In genomic region chr3:120171134-120171863, GRCh38 we compare ENCODE assay signal across 15 cellular contexts.
DNase-seq lines count a peak whose midpoint lies in the region; ATAC-seq and TF ChIP-seq lines count a peak whose summit lies in the region.
"Had no signal": no experiment of that assay in that cellular context is flagged by ENCODE, and none has a peak within 500 bp of the region (broad histone marks: within the 10 kb centered on the region; RNA-seq: fewer than 3 reads in every experiment).

No MANE protein-coding gene starts in this region.

- no peak overlapping the region for H3K4me3 ChIP-seq in ACC112 (ENCODE audit: low read depth, low read length)
- no peak overlapping the region for H3K4me3 ChIP-seq in IMR-90 (ENCODE audit: insufficient read depth, low read depth, low read length)

- H4K91ac ChIP-seq in IMR-90 (ENCODE audit: insufficient read depth, low read depth, low read length) = no peak overlapping the region

- H3K9me1 ChIP-seq in IMR-90 (ENCODE audit: insufficient read depth, low read length) = peaks cover 13% of the 10 kb centered on the region

- H3K9ac ChIP-seq in IMR-90 (ENCODE audit: low read depth, low read length) = no peak overlapping the region

- H3K14ac ChIP-seq in IMR-90 (replicated peaks; ENCODE audit: low read depth, low read length) = peak overlapping the region; percentile 23; the same call in 1 of the 2 replicates

- in situ Hi-C loops in IMR-90 (cut with MboI; ENCODE audit: low sequenced_read_pairs) = loop anchor here (5.0 kb wide), 1 partner anchor 74 kb away; no protein-coding TSS in a partner anchor

- H3K27ac Mint-ChIP-seq in nephron progenitor cell = peak overlapping the region; percentile 40
- H3K27ac Mint-ChIP-seq: activated T-cell treated with anti-CD3 and anti-CD28 coated beads, Interleukin-2, amount 50 U/mL, for 72 hours; dendritic cell treated with granulocyte-macrophage colony-stimulating factor and Interleukin-4, amounts not matched to agents 40 ng/mL and 50 ng/mL, for 4 days had no signal

- H3K79me2 ChIP-seq in ACC112 (ENCODE audit: control insufficient read depth, insufficient read depth, low read length, unreplicated experiment) = no peaks in the 10 kb centered on the region

- H3K4me1 ChIP-seq in ACC112 (ENCODE audit: control insufficient read depth, insufficient read depth, low read length, unreplicated experiment) (peaks cover 56% of the 10 kb centered on the region), IMR-90 (ENCODE audit: control insufficient read depth, insufficient read depth, low read length) (peaks cover 26% of the 10 kb centered on the region)
- H3K4me1 ChIP-seq: BE2C had no signal

- H2AK9ac ChIP-seq in IMR-90 (replicated peaks; ENCODE audit: low read depth, low read length, poor library complexity) = peak overlapping the region; percentile 2

- peak overlapping the region; percentile 77 for H2BK20ac ChIP-seq in IMR-90 (ENCODE audit: low read depth, low read length)

- H3K4me2 ChIP-seq in IMR-90 (ENCODE audit: low read depth, low read length) = no peak overlapping the region

- H3K4me3 Mint-ChIP-seq in nephron progenitor cell = no peak overlapping the region
- H3K4me3 Mint-ChIP-seq: activated T-cell treated with anti-CD3 and anti-CD28 coated beads, Interleukin-2, amount 50 U/mL, for 72 hours; dendritic cell treated with granulocyte-macrophage colony-stimulating factor and Interleukin-4, amounts not matched to agents 40 ng/mL and 50 ng/mL, for 4 days had no signal

- no peaks in the 10 kb centered on the region for H3K79me1 ChIP-seq in IMR-90 (ENCODE audit: low read depth in 1 of 2, low read length in 2 of 2)

- POLR2A ChIA-PET in IMR-90 (lab: Charles Lee; ENCODE audit: unreplicated experiment) = no interaction called here

- peak overlapping the region; percentile 66 for H2AK5ac ChIP-seq in IMR-90 (ENCODE audit: low read depth, low read length)

- whole genome bisulfite sequencing in IMR-90 (ENCODE audit: extremely low coverage in 2 of 2, insufficient read length in 1 of 2), 2 experiments = 84% methylated on average over 7 of the region's 8 CpGs; no CpG with 5 or more reads in 1 of the 2 experiments

- H2AFZ ChIP-seq in ACC112 (ENCODE audit: low read length, unreplicated experiment) = peak overlapping the region; percentile 36
- H2AFZ ChIP-seq in IMR-90 (replicated peaks; ENCODE audit: low read length, poor library complexity) = no peak overlapping the region

- H2BK5ac ChIP-seq in IMR-90 (ENCODE audit: low read depth, low read length, poor library complexity, severe bottlenecking) = no peak overlapping the region

- H4K8ac ChIP-seq in IMR-90 (ENCODE audit: low read depth in 2 of 2, low read length in 2 of 2) = no peak overlapping the region; a peak in 1 of 4 replicates

- H2BK120ac ChIP-seq in IMR-90 (ENCODE audit: low read depth, low read length) = peak overlapping the region; percentile 64

- H3K36me3 Mint-ChIP-seq in nephron progenitor cell (ENCODE audit: low read depth) = no peaks in the 10 kb centered on the region

- H3K27me3 Mint-ChIP-seq in nephron progenitor cell (ENCODE audit: low read depth, poor library complexity) = no peaks in the 10 kb centered on the region

- CTCF ChIA-PET in IMR-90 (lab: Yijun Ruan, JAX) = no interaction called here

- no peak overlapping the region for H4K5ac ChIP-seq in IMR-90 (ENCODE audit: low read depth, low read length)

- H3K27ac ChIP-seq in ACC112 (ENCODE audit: low read depth, low read length) (peak overlapping the region; percentile 57), IMR-90 (ENCODE audit: insufficient read depth, low read length) (no peak overlapping the region)

- peak overlapping the region; percentile 73; the same call in 1 of the 2 replicates for H3K23ac ChIP-seq in IMR-90 (ENCODE audit: low read depth, low read length)

- no peak for TF ChIP-seq RAD21 in IMR-90 (IDR thresholded peaks at IDR 0.05; ENCODE audit: low read length)

- intact Hi-C loops in IMR-90 (cut with micrococcal nuclease) = no loop called here

- no peaks in the 10 kb centered on the region for H4K20me1 ChIP-seq in IMR-90 (ENCODE audit: insufficient read depth, low read length)

- no peak for TF ChIP-seq CTCF in IMR-90 (conservative IDR thresholded peaks at IDR 0.05; ENCODE audit: low read depth, low read length)
- TF ChIP-seq CTCF in nephron progenitor cell (IDR thresholded peaks at IDR 0.05) = no peak

- no peaks in the 10 kb centered on the region for H3K9me3 ChIP-seq in IMR-90 (ENCODE audit: control insufficient read depth, insufficient read depth, low read length)
- H3K9me3 ChIP-seq: BE2C had no signal

- peaks cover 10% of the 10 kb centered on the region for H3K4me1 Mint-ChIP-seq in nephron progenitor cell

- H3K4ac ChIP-seq in IMR-90 (ENCODE audit: low read depth, low read length) = peak overlapping the region; percentile 42

- H3K18ac ChIP-seq in IMR-90 (ENCODE audit: low read depth, low read length) = peak overlapping the region; percentile 12

- ATAC-seq in IMR-90 (ENCODE audit: low read depth) (no peak), HG03135 (IDR thresholded peaks at IDR 0.05; ENCODE audit: unreplicated experiment) (no peak), HG02884 (IDR thresholded peaks at IDR 0.05; ENCODE audit: unreplicated experiment) (no peak)
- ATAC-seq: activated T-cell treated with anti-CD3 and anti-CD28 coated beads, Interleukin-2, amount 50 U/mL, for 72 hours had no signal

- no peaks in the 10 kb centered on the region for H3K9me3 Mint-ChIP-seq in nephron progenitor cell
- H3K9me3 Mint-ChIP-seq: activated T-cell treated with anti-CD3 and anti-CD28 coated beads, Interleukin-2, amount 50 U/mL, for 72 hours; dendritic cell treated with granulocyte-macrophage colony-stimulating factor and Interleukin-4, amounts not matched to agents 40 ng/mL and 50 ng/mL, for 4 days had no signal

- dilution Hi-C loops in IMR-90 (cut with HindIII; ENCODE audit: low sequenced_read_pairs, unreplicated experiment) = no loop called here

- BruUV-seq in IMR-90 (replicated peaks; lab: Mats Ljungman, UMichigan) = no TSS peak

- DNase-seq in IMR-90 = peak; percentile 47
- peak; percentile 22 for DNase-seq in cerebellar cortex (ENCODE audit: low spot score)
- DNase-seq in nephron progenitor cell = no peak
- DNase-seq in mesenteric fat pad (ENCODE audit: low spot score) = no peak
- DNase-seq in NCI-H1436 (lab: John Stamatoyannopoulos, UW) = no peak
- DNase-seq: activated CD4-positive, alpha-beta T cell treated with anti-CD3 and anti-CD28 coated beads for 4 hours; activated T-cell treated with anti-CD3 and anti-CD28 coated beads, Interleukin-2, amount 50 U/mL, for 72 hours; BE2C; NCI-H526; RPMI8226; stimulated activated CD4-positive, alpha-beta T cell treated with anti-CD3 and anti-CD28 coated beads, Interleukin-15, amount 100 ng/mL, for 24 hours had no signal

- H3K27me3 ChIP-seq in ACC112 (ENCODE audit: insufficient read depth, low read length) = no peaks in the 10 kb centered on the region
- no peaks in the 10 kb centered on the region for H3K27me3 ChIP-seq in IMR-90 (ENCODE audit: control insufficient read depth, insufficient read depth, low read length)
- H3K27me3 ChIP-seq: BE2C had no signal

- peak overlapping the region; percentile 81 for H2BK15ac ChIP-seq in IMR-90 (ENCODE audit: low read depth, low read length)

- no peak overlapping the region for H3K56ac ChIP-seq in IMR-90 (ENCODE audit: extremely low read depth, insufficient read depth, low read length)

- H3K36me3 ChIP-seq in ACC112 (ENCODE audit: insufficient read depth, low read length) = 0 out of 2 replicates have a peak, but pooled peaks cover 4% of the 10 kb centered on the region
- H3K36me3 ChIP-seq in IMR-90 (ENCODE audit: control insufficient read depth, insufficient read depth, low read length) = no peaks in the 10 kb centered on the region
- H3K36me3 ChIP-seq: BE2C had no signal

- no peak for TF ChIP-seq POLR2A in IMR-90 (IDR thresholded peaks at IDR 0.05; ENCODE audit: low read depth, low read length)

TF ChIP-seq in IMR-90, 13 proteins besides CTCF, POLR2A, EP300 and RAD21:
- TF ChIP-seq RFX5 (IDR thresholded peaks at IDR 0.05; ENCODE audit: low read depth, low read length) (no peak), RCOR1 (IDR thresholded peaks at IDR 0.05; ENCODE audit: insufficient replicate concordance, low read length) (no peak), CEBPB (IDR thresholded peaks at IDR 0.05; ENCODE audit: low read depth, low read length) (no peak), MAFK (IDR thresholded peaks at IDR 0.05; ENCODE audit: low read depth, low read length) (no peak), MAZ (IDR thresholded peaks at IDR 0.05; ENCODE audit: borderline replicate concordance, low read depth, low read length) (no peak), FOS (IDR thresholded peaks at IDR 0.05; ENCODE audit: low read depth, low read length) (no peak), NFE2L2 (IDR thresholded peaks at IDR 0.05; ENCODE audit: low read depth, low read length) (no peak), BHLHE40 (IDR thresholded peaks at IDR 0.05; ENCODE audit: low read depth, low read length) (no peak), MXI1 (IDR thresholded peaks at IDR 0.05; ENCODE audit: borderline replicate concordance, low read depth, low read length) (no peak), USF2 (IDR thresholded peaks at IDR 0.05; ENCODE audit: low read depth, low read length) (no peak), CHD1 (IDR thresholded peaks at IDR 0.05; ENCODE audit: low read depth, low read length) (no peak), SMC3 (IDR thresholded peaks at IDR 0.05; ENCODE audit: low read depth, low read length) (no peak)
- TF ChIP-seq, protein P1, sequence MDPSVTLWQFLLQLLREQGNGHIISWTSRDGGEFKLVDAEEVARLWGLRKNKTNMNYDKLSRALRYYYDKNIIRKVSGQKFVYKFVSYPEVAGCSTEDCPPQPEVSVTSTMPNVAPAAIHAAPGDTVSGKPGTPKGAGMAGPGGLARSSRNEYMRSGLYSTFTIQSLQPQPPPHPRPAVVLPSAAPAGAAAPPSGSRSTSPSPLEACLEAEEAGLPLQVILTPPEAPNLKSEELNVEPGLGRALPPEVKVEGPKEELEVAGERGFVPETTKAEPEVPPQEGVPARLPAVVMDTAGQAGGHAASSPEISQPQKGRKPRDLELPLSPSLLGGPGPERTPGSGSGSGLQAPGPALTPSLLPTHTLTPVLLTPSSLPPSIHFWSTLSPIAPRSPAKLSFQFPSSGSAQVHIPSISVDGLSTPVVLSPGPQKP (IDR thresholded peaks at IDR 0.05; ENCODE audit: borderline replicate concordance, low read depth, low read length) = no peak
TF ChIP-seq in IMR-90: peak in this region for 0.

Comparison
In these comparisons a context has a peak if more than half of its experiments do, and no peak if none do; other contexts are left out.
1. DNase-seq: peak in IMR-90 (single experiment) and cerebellar cortex (single experiment); none in nephron progenitor cell (single experiment), mesenteric fat pad (single experiment) and NCI-H1436 (single experiment).